In the genomic region with DNA sequence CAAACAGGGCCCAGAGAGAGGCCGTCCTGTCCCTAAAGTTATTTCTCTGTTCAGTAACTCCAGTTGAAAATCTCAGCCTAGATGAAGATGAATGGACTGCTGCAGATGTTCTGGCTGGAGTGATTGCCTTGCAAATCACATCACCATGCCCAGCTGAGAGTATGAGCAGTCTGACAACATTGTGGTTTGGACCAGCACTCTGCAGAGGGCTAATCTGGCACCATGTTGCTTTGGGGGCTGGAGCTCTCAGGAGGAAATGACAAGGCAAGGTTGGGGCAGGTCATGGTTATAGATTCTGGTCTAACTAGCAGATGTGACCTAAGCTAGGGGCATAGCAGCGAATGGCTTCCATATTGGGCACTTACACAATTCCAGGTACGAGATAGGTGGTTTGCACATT, we compare ENCODE assay signal across 22 cellular contexts.
"Had no signal": no experiment of that assay in that cellular context is flagged by ENCODE, and none has a peak within 500 bp of the region (broad histone marks: within the 10 kb centered on the region; RNA-seq: fewer than 3 reads in every experiment).

No MANE protein-coding gene starts in this region.

- H3K9me3 Mint-ChIP-seq: effector memory CD8-positive, alpha-beta T cell; nephron; type B pancreatic cell had no signal

- H3K27ac ChIP-seq: gastrocnemius medialis, hepatocyte, testis, tibial artery had no signal

- DNase-seq: cerebellar nuclear complex; cortex of kidney; effector memory CD8-positive, alpha-beta T cell; erythroblast; foreskin fibroblast; gastrocnemius medialis; heart left ventricle; kidney; mesenchymal stem cell; midbrain; naive thymus-derived CD4-positive, alpha-beta T cell; stimulated activated CD4-positive, alpha-beta T cell treated with anti-CD3 and anti-CD28 coated beads, Interleukin-2, amount 100 ng/mL, for 24 hours; stimulated activated CD4-positive, alpha-beta T cell treated with anti-CD3 and anti-CD28 coated beads, Interleukin-4, amount 100 ng/mL, for 24 hours; stimulated activated naive CD4-positive, alpha-beta T cell treated with Interleukin-2 at 50 U/mL for 16 hours; testis; tibial artery had no signal

- ATAC-seq: effector memory CD8-positive, alpha-beta T cell; left lobe of liver; naive thymus-derived CD4-positive, alpha-beta T cell; sciatic nerve; stimulated activated effector memory CD8-positive, alpha-beta T cell treated with anti-CD3 and anti-CD28 coated beads, Interleukin-12 subunit alpha, Interleukin-12 subunit beta, amount 100 ng/mL, for 72 hours had no signal

- H3K36me3 Mint-ChIP-seq: naive thymus-derived CD4-positive, alpha-beta T cell; stimulated activated effector memory CD8-positive, alpha-beta T cell treated with anti-CD3 and anti-CD28 coated beads, Interleukin-12 subunit alpha, Interleukin-12 subunit beta, amount 100 ng/mL, for 72 hours; type B pancreatic cell had no signal

- H3K36me3 ChIP-seq: gastrocnemius medialis, heart left ventricle, tibial artery had no signal

- H3K27me3 ChIP-seq: gastrocnemius medialis, heart left ventricle, hepatocyte, testis, tibial artery had no signal

- H3K4me3 ChIP-seq: gastrocnemius medialis, heart left ventricle, hepatocyte, testis, tibial artery had no signal

- H3K4me1 ChIP-seq: gastrocnemius medialis, testis had no signal

- H3K27me3 Mint-ChIP-seq: type B pancreatic cell had no signal

- H3K4me3 Mint-ChIP-seq: effector memory CD8-positive, alpha-beta T cell; naive thymus-derived CD4-positive, alpha-beta T cell; nephron; stimulated activated effector memory CD8-positive, alpha-beta T cell treated with anti-CD3 and anti-CD28 coated beads, Interleukin-12 subunit alpha, Interleukin-12 subunit beta, amount 100 ng/mL, for 72 hours; type B pancreatic cell had no signal

- H3K9me3 ChIP-seq: gastrocnemius medialis, heart left ventricle, testis, tibial artery had no signal

- H3K27ac Mint-ChIP-seq: effector memory CD8-positive, alpha-beta T cell; naive thymus-derived CD4-positive, alpha-beta T cell; stimulated activated effector memory CD8-positive, alpha-beta T cell treated with anti-CD3 and anti-CD28 coated beads, Interleukin-12 subunit alpha, Interleukin-12 subunit beta, amount 100 ng/mL, for 72 hours; type B pancreatic cell had no signal

- H3K4me1 Mint-ChIP-seq: naive thymus-derived CD4-positive, alpha-beta T cell; stimulated activated effector memory CD8-positive, alpha-beta T cell treated with anti-CD3 and anti-CD28 coated beads, Interleukin-12 subunit alpha, Interleukin-12 subunit beta, amount 100 ng/mL, for 72 hours had no signal
